24 cellular contexts compared by ENCODE assay signal in genomic region chr9:76116913-76117312, GRCh38.
DNase-seq lines count a peak whose midpoint lies in the region; ATAC-seq and TF ChIP-seq lines count a peak whose summit lies in the region.
"Had no signal": no experiment of that assay in that cellular context is flagged by ENCODE, and none has a peak within 500 bp of the region (broad histone marks: within the 10 kb centered on the region; RNA-seq: fewer than 3 reads in every experiment).

No MANE protein-coding gene starts in this region.

- H3K4me1 Mint-ChIP-seq in Calu3 (ENCODE audit: low read depth, unreplicated experiment) (peaks cover 11% of the 10 kb centered on the region), osteocyte (ENCODE audit: unreplicated experiment) (peaks cover 14% of the 10 kb centered on the region)
- peaks cover 5% of the 10 kb centered on the region for H3K4me1 Mint-ChIP-seq in activated T-helper 17 cell treated with anti-CD3 and anti-CD28 coated beads, Interleukin-2, amount 50 U/mL, for 72 hours
- H3K4me1 Mint-ChIP-seq: IgD-negative memory B cell; stimulated activated naive B cell treated with anti-CD40 and anti-IgM and Interleukin-4, amounts not matched to agents 10 μg/mL and 1 μg/mL and 100 μg/mL, for 72 hours had no signal

- peak; percentile 66 for ATAC-seq in activated T-helper 17 cell treated with anti-CD3 and anti-CD28 coated beads, Interleukin-2, amount 50 U/mL, for 72 hours (replicated peaks)
- ATAC-seq in omental fat pad (ENCODE audit: low FRiP score) (peak; percentile 46), HG02763 (IDR thresholded peaks at IDR 0.05; ENCODE audit: unreplicated experiment) (no peak)
- ATAC-seq: GM23338; stimulated activated naive B cell treated with anti-CD40 and anti-IgM and Interleukin-4, amounts not matched to agents 10 μg/mL and 1 μg/mL and 100 μg/mL, for 72 hours had no signal

- TF ChIP-seq CTCF in Calu3 (IDR thresholded peaks at IDR 0.05; ENCODE audit: unreplicated experiment), result no peak
- TF ChIP-seq CTCF in fibroblast of mammary gland (conservative IDR thresholded peaks at IDR 0.05; ENCODE audit: control insufficient read depth, insufficient read depth, low read depth, low read length), result no peak
- TF ChIP-seq CTCF in omental fat pad (IDR thresholded peaks at IDR 0.05), result no peak
- TF ChIP-seq CTCF in osteocyte (IDR thresholded peaks at IDR 0.05), result no peak

- H3K4me3 ChIP-seq in fibroblast of mammary gland (ENCODE audit: control insufficient read depth, low read depth, low read length), result no peak overlapping the region
- H3K4me3 ChIP-seq: GM23338, MG63 had no signal

- H3K9me3 Mint-ChIP-seq in Calu3 (ENCODE audit: low read depth, unreplicated experiment) (no peaks in the 10 kb centered on the region), osteocyte (ENCODE audit: unreplicated experiment) (no peaks in the 10 kb centered on the region)
- no peaks in the 10 kb centered on the region for H3K9me3 Mint-ChIP-seq in activated T-helper 17 cell treated with anti-CD3 and anti-CD28 coated beads, Interleukin-2, amount 50 U/mL, for 72 hours
- H3K9me3 Mint-ChIP-seq: GM23338; IgD-negative memory B cell; natural killer cell treated with Interleukin-12 subunit alpha and Interleukin-12 subunit beta and Interleukin-15 and Interleukin-18, amount 100 ng/mL, for 72 hours; stimulated activated naive B cell treated with anti-CD40 and anti-IgM and Interleukin-4, amounts not matched to agents 10 μg/mL and 1 μg/mL and 100 μg/mL, for 72 hours had no signal

- H3K36me3 Mint-ChIP-seq in Calu3 (ENCODE audit: insufficient read depth, unreplicated experiment) (no peaks in the 10 kb centered on the region), osteocyte (ENCODE audit: unreplicated experiment) (no peaks in the 10 kb centered on the region)
- no peaks in the 10 kb centered on the region for H3K36me3 Mint-ChIP-seq in activated T-helper 17 cell treated with anti-CD3 and anti-CD28 coated beads, Interleukin-2, amount 50 U/mL, for 72 hours (ENCODE audit: low read depth)
- H3K36me3 Mint-ChIP-seq: IgD-negative memory B cell; natural killer cell treated with Interleukin-12 subunit alpha and Interleukin-12 subunit beta and Interleukin-15 and Interleukin-18, amount 100 ng/mL, for 72 hours; stimulated activated naive B cell treated with anti-CD40 and anti-IgM and Interleukin-4, amounts not matched to agents 10 μg/mL and 1 μg/mL and 100 μg/mL, for 72 hours had no signal

- DNase-seq in Calu3, result no peak
- peak; percentile 42 for DNase-seq in fibroblast of mammary gland (ENCODE audit: low read depth)
- DNase-seq in omental fat pad (ENCODE audit: low spot score), result no peak
- no peak for DNase-seq in osteocyte (ENCODE audit: extremely low spot score, unreplicated experiment)
- no peak for DNase-seq in NCI-H2196 (lab: John Stamatoyannopoulos, UW; ENCODE audit: unreplicated experiment)
- DNase-seq: activated CD4-positive, alpha-beta T cell treated with anti-CD3 and anti-CD28 coated beads for 4 hours; activated effector memory CD4-positive, alpha-beta T cell treated with anti-CD3 and anti-CD28 coated beads, Interleukin-2, amount 50 U/mL, for 16 hours; amniotic stem cell; DND-41; effector memory CD4-positive, alpha-beta T cell; foreskin melanocyte; kidney; mesenchymal stem cell; MG63; NCI-H1436 treated with DMSO at 0.1 percent for 48 hours; NCI-H526; posterior cingulate gyrus; stimulated activated CD4-positive, alpha-beta T cell treated with anti-CD3 and anti-CD28 coated beads, Interleukin-1b, Interleukin-23, amount 100 ng/mL, for 48 hours; stimulated activated naive B cell treated with anti-CD40 and anti-IgM and Interleukin-4, amounts not matched to agents 10 μg/mL and 1 μg/mL and 100 μg/mL, for 72 hours had no signal

- H3K27me3 Mint-ChIP-seq in Calu3 (ENCODE audit: unreplicated experiment), result no peaks in the 10 kb centered on the region
- no peaks in the 10 kb centered on the region for H3K27me3 Mint-ChIP-seq in activated T-helper 17 cell treated with anti-CD3 and anti-CD28 coated beads, Interleukin-2, amount 50 U/mL, for 72 hours
- H3K27me3 Mint-ChIP-seq in osteocyte (ENCODE audit: unreplicated experiment), result no peaks in the 10 kb centered on the region
- H3K27me3 Mint-ChIP-seq: IgD-negative memory B cell; natural killer cell treated with Interleukin-12 subunit alpha and Interleukin-12 subunit beta and Interleukin-15 and Interleukin-18, amount 100 ng/mL, for 72 hours; stimulated activated naive B cell treated with anti-CD40 and anti-IgM and Interleukin-4, amounts not matched to agents 10 μg/mL and 1 μg/mL and 100 μg/mL, for 72 hours had no signal

- intact Hi-C loops in Calu3 (cut with micrococcal nuclease; ENCODE audit: unreplicated experiment), result no loop called here

- CTCF ChIA-PET in Calu3 (lab: Charles Lee), result no interaction called here

- H3K27ac Mint-ChIP-seq in Calu3 (ENCODE audit: unreplicated experiment), result peak overlapping the region; percentile 73
- H3K27ac Mint-ChIP-seq in activated T-helper 17 cell treated with anti-CD3 and anti-CD28 coated beads, Interleukin-2, amount 50 U/mL, for 72 hours, result no peak overlapping the region
- no peak overlapping the region for H3K27ac Mint-ChIP-seq in osteocyte (ENCODE audit: unreplicated experiment)
- H3K27ac Mint-ChIP-seq: GM23338; IgD-negative memory B cell; natural killer cell treated with Interleukin-12 subunit alpha and Interleukin-12 subunit beta and Interleukin-15 and Interleukin-18, amount 100 ng/mL, for 72 hours; stimulated activated naive B cell treated with anti-CD40 and anti-IgM and Interleukin-4, amounts not matched to agents 10 μg/mL and 1 μg/mL and 100 μg/mL, for 72 hours had no signal

- H3K4me3 Mint-ChIP-seq in Calu3 (ENCODE audit: low read depth, unreplicated experiment) (no peak overlapping the region), osteocyte (ENCODE audit: unreplicated experiment) (no peak overlapping the region)
- no peak overlapping the region for H3K4me3 Mint-ChIP-seq in activated T-helper 17 cell treated with anti-CD3 and anti-CD28 coated beads, Interleukin-2, amount 50 U/mL, for 72 hours
- H3K4me3 Mint-ChIP-seq: GM23338; IgD-negative memory B cell; natural killer cell treated with Interleukin-12 subunit alpha and Interleukin-12 subunit beta and Interleukin-15 and Interleukin-18, amount 100 ng/mL, for 72 hours; stimulated activated naive B cell treated with anti-CD40 and anti-IgM and Interleukin-4, amounts not matched to agents 10 μg/mL and 1 μg/mL and 100 μg/mL, for 72 hours had no signal

- no TSS peak for BruUV-seq in Calu3 (replicated peaks; lab: Mats Ljungman, UMichigan)
